Comparison of ENCODE assay signal across 11 cellular contexts in genomic region chr5:77066823-77067442, GRCh38. TPM values are rescaled to one million over a fixed set of nuclear protein-coding genes. Genes with fewer than 3 reads are reported as not detected.
DNase-seq lines count a peak whose midpoint lies in the region; ATAC-seq lines count a peak whose summit lies in the region.
"Had no signal": no experiment of that assay in that cellular context is flagged by ENCODE, and none has a peak within 500 bp of the region (broad histone marks: within the 10 kb centered on the region; RNA-seq: fewer than 3 reads in every experiment).

No MANE protein-coding gene starts in this region.

- H3K4me1 Mint-ChIP-seq in activated CD4-positive, alpha-beta memory T cell treated with anti-CD3 and anti-CD28 coated beads, Interleukin-2, amount 10 ng/mL, durations not matched to agents 7 days and 5 days = peaks cover 15% of the 10 kb centered on the region
- peaks cover 5% of the 10 kb centered on the region for H3K4me1 Mint-ChIP-seq in stimulated activated naive CD8-positive, alpha-beta T cell treated with anti-CD3 and anti-CD28 coated beads, Interleukin-15, amount 100 ng/mL, for 72 hours

- peak; percentile 72 for ATAC-seq in GM21576 (IDR thresholded peaks at IDR 0.05; ENCODE audit: unreplicated experiment)
- no peak for ATAC-seq in stimulated activated naive CD8-positive, alpha-beta T cell treated with anti-CD3 and anti-CD28 coated beads, Interleukin-15, amount 100 ng/mL, for 72 hours

- no peaks in the 10 kb centered on the region for H3K27me3 ChIP-seq in MG63

- no peaks in the 10 kb centered on the region for H3K9me3 Mint-ChIP-seq in activated CD4-positive, alpha-beta memory T cell treated with anti-CD3 and anti-CD28 coated beads, Interleukin-2, amount 10 ng/mL, durations not matched to agents 7 days and 5 days
- H3K9me3 Mint-ChIP-seq in stimulated activated naive CD8-positive, alpha-beta T cell treated with anti-CD3 and anti-CD28 coated beads, Interleukin-15, amount 100 ng/mL, for 72 hours = no peaks in the 10 kb centered on the region
- H3K9me3 Mint-ChIP-seq: central memory CD8-positive, alpha-beta T cell had no signal

- H3K4me3 ChIP-seq in MG63 = no peak overlapping the region

- H3K9me3 ChIP-seq in MG63 = no peaks in the 10 kb centered on the region; the same call in 1 of the 2 replicates

- POLR2A ChIA-PET in activated CD4-positive, alpha-beta memory T cell treated with anti-CD3 and anti-CD28 coated beads, Interleukin-2, amount 10 ng/mL, durations not matched to agents 7 days and 5 days (lab: Charles Lee) = no interaction called here

- DNase-seq in AG20443 (ENCODE audit: low spot score) (peak; percentile 84), MG63 (peak; percentile 58), fibroblast of the conjunctiva (ENCODE audit: low read depth) (peak; percentile 72)
- no peak for DNase-seq in stimulated activated CD4-positive, alpha-beta T cell treated with anti-CD3 and anti-CD28 coated beads, Interleukin-15, amount 100 ng/mL, for 24 hours
- no peak for DNase-seq in stimulated activated CD4-positive, alpha-beta T cell treated with anti-CD3 and anti-CD28 coated beads, Interleukin-4, amount 100 ng/mL, for 24 hours
- no peak for DNase-seq in activated CD4-positive, alpha-beta memory T cell treated with anti-CD3 and anti-CD28 coated beads, Interleukin-2, amount 10 ng/mL, durations not matched to agents 7 days and 5 days
- DNase-seq in stimulated activated naive CD8-positive, alpha-beta T cell treated with anti-CD3 and anti-CD28 coated beads, Interleukin-15, amount 100 ng/mL, for 72 hours = no peak
- DNase-seq: islet precursor cell, NCI-H446 had no signal

- H3K36me3 ChIP-seq in MG63 = peaks cover 34% of the 10 kb centered on the region

- CTCF ChIA-PET in activated CD4-positive, alpha-beta memory T cell treated with anti-CD3 and anti-CD28 coated beads, Interleukin-2, amount 10 ng/mL, durations not matched to agents 7 days and 5 days (lab: Charles Lee) = interaction anchor here (2.5 kb wide), 1 partner anchor 11 kb away, joined by 14 read pairs; no protein-coding TSS in a partner anchor

- no peak overlapping the region for H3K4me3 Mint-ChIP-seq in activated CD4-positive, alpha-beta memory T cell treated with anti-CD3 and anti-CD28 coated beads, Interleukin-2, amount 10 ng/mL, durations not matched to agents 7 days and 5 days
- no peak overlapping the region for H3K4me3 Mint-ChIP-seq in stimulated activated naive CD8-positive, alpha-beta T cell treated with anti-CD3 and anti-CD28 coated beads, Interleukin-15, amount 100 ng/mL, for 72 hours
- H3K4me3 Mint-ChIP-seq: central memory CD8-positive, alpha-beta T cell had no signal

- peaks cover 49% of the 10 kb centered on the region for H3K36me3 Mint-ChIP-seq in activated CD4-positive, alpha-beta memory T cell treated with anti-CD3 and anti-CD28 coated beads, Interleukin-2, amount 10 ng/mL, durations not matched to agents 7 days and 5 days (ENCODE audit: low read depth)

- no peak overlapping the region for H3K27ac Mint-ChIP-seq in activated CD4-positive, alpha-beta memory T cell treated with anti-CD3 and anti-CD28 coated beads, Interleukin-2, amount 10 ng/mL, durations not matched to agents 7 days and 5 days
- no peak overlapping the region for H3K27ac Mint-ChIP-seq in stimulated activated naive CD8-positive, alpha-beta T cell treated with anti-CD3 and anti-CD28 coated beads, Interleukin-15, amount 100 ng/mL, for 72 hours

- no peaks in the 10 kb centered on the region for H3K27me3 Mint-ChIP-seq in activated CD4-positive, alpha-beta memory T cell treated with anti-CD3 and anti-CD28 coated beads, Interleukin-2, amount 10 ng/mL, durations not matched to agents 7 days and 5 days
- no peaks in the 10 kb centered on the region for H3K27me3 Mint-ChIP-seq in stimulated activated naive CD8-positive, alpha-beta T cell treated with anti-CD3 and anti-CD28 coated beads, Interleukin-15, amount 100 ng/mL, for 72 hours
- H3K27me3 Mint-ChIP-seq: central memory CD8-positive, alpha-beta T cell had no signal

RNA-seq across cellular contexts. Expression of gene ZBED3, which starts 20.2 kb away (rescaled TPM):
- 0.20 TPM in 1 of 2 replicates, not detected in the other for total RNA-seq in MG63 (2014; rRNA removed; shearing (Covaris generic); ENCODE audit: low replicate concordance)
- total RNA-seq in activated CD4-positive, alpha-beta memory T cell treated with anti-CD3 and anti-CD28 coated beads, Interleukin-2, amount 10 ng/mL, durations not matched to agents 7 days and 5 days = under 1 TPM; 0.45 to 0.85 TPM

RNA-seq across cellular contexts. Expression of gene AGGF1, which starts 36.7 kb away (rescaled TPM):
- total RNA-seq in MG63 (2014; rRNA removed; shearing (Covaris generic); ENCODE audit: low replicate concordance) = 16.0 and 19.5 TPM in 2 replicates
- 10 to 100 TPM; 26.4 to 28.6 TPM for total RNA-seq in activated CD4-positive, alpha-beta memory T cell treated with anti-CD3 and anti-CD28 coated beads, Interleukin-2, amount 10 ng/mL, durations not matched to agents 7 days and 5 days

Comparison
In these comparisons a context has a peak if more than half of its experiments do, and no peak if none do; other contexts are left out.
1. DNase-seq: peak in AG20443 (single experiment), MG63 (single experiment) and fibroblast of the conjunctiva (single experiment); none in stimulated activated CD4-positive, alpha-beta T cell treated with anti-CD3 and anti-CD28 coated beads, Interleukin-15, amount 100 ng/mL, for 24 hours (single experiment), stimulated activated CD4-positive, alpha-beta T cell treated with anti-CD3 and anti-CD28 coated beads, Interleukin-4, amount 100 ng/mL, for 24 hours (single experiment), activated CD4-positive, alpha-beta memory T cell treated with anti-CD3 and anti-CD28 coated beads, Interleukin-2, amount 10 ng/mL, durations not matched to agents 7 days and 5 days (single experiment) and stimulated activated naive CD8-positive, alpha-beta T cell treated with anti-CD3 and anti-CD28 coated beads, Interleukin-15, amount 100 ng/mL, for 72 hours (0 of 2).